Comparison of ENCODE assay signal across 9 cellular contexts in the genomic region with DNA sequence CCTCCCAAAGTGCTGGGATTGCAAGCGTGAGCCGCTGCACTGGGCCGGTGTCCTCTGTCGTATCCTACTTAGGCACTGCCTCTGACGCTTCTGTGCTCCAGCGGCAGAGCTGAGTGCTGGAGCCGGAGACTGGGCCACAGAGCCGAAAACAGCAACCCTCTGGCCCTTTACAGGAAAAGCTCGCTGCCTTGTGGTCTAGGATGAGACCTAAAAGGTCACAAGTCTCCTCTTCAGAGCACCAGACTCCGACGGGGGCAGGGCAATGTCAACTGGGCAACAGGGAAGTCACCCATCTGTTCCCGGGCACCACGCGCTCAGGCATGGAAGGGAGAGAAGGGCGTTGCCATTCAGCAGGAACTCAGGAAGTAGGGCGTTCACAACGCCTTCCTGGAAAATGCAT.
DNase-seq lines count a peak whose midpoint lies in the region; ATAC-seq and TF ChIP-seq lines count a peak whose summit lies in the region.
"Had no signal": no experiment of that assay in that cellular context is flagged by ENCODE, and none has a peak within 500 bp of the region (broad histone marks: within the 10 kb centered on the region; RNA-seq: fewer than 3 reads in every experiment).

No MANE protein-coding gene starts in this region.

- peak overlapping the region; percentile 66 for H4K8ac ChIP-seq in mesenchymal stem cell (ENCODE audit: low read length)

- in situ Hi-C loops in transverse colon (cut with MboI; ENCODE audit: low pct_ligation_motif_present in 1 of 4, low pct_unique_long_range_greater_than_20kb in 1 of 4, low sequenced_read_pairs in 3 of 4) = no loop called here

- H3K23ac ChIP-seq in mesenchymal stem cell (ENCODE audit: low read length in 2 of 2) = no peak overlapping the region

- H3K18ac ChIP-seq in mesenchymal stem cell (ENCODE audit: low read depth in 1 of 2, low read length in 2 of 2) = no peak overlapping the region

- H2AFZ ChIP-seq in mesenchymal stem cell (ENCODE audit: low read depth, low read length) = no peak overlapping the region

- no peaks in the 10 kb centered on the region for H3K27me3 ChIP-seq in colonic mucosa
- H3K27me3 ChIP-seq in mesenchymal stem cell (ENCODE audit: control insufficient read depth in 1 of 2, insufficient read depth in 1 of 2, low read length in 2 of 2) = peaks cover 1 to 12% of the 10 kb centered on the region in 2 experiments
- no peaks in the 10 kb centered on the region for H3K27me3 ChIP-seq in transverse colon
- H3K27me3 ChIP-seq: uterus had no signal

- TF ChIP-seq POLR2A in transverse colon (IDR thresholded peaks at IDR 0.05) = no peak

- no peak overlapping the region for H3K14ac ChIP-seq in mesenchymal stem cell (ENCODE audit: low read length in 2 of 2)

- no peak overlapping the region for H2BK15ac ChIP-seq in mesenchymal stem cell (ENCODE audit: low read depth, poor library complexity, severe bottlenecking)

- peak; percentile 60 for DNase-seq in activated effector memory CD4-positive, alpha-beta T cell treated with anti-CD3 and anti-CD28 coated beads, Interleukin-2, amount 50 U/mL, for 16 hours
- DNase-seq in activated effector memory CD4-positive, alpha-beta T cell treated with Interleukin-2 at 50 U/mL for 16 hours = no peak
- DNase-seq in colonic mucosa (peak; percentile 79), mesenchymal stem cell (no peak), transverse colon (peak; percentile 65), NCI-H1105 (lab: John Stamatoyannopoulos, UW) (no peak), retina (no peak)
- DNase-seq: uterus had no signal

- H3K9me3 ChIP-seq in colonic mucosa = no peaks in the 10 kb centered on the region
- H3K9me3 ChIP-seq in mesenchymal stem cell (ENCODE audit: control insufficient read depth, low read length) = no peaks in the 10 kb centered on the region
- H3K9me3 ChIP-seq in transverse colon = no peaks in the 10 kb centered on the region
- H3K9me3 ChIP-seq: uterus had no signal

- H2BK5ac ChIP-seq in mesenchymal stem cell (ENCODE audit: low read depth, low read length, poor library complexity, severe bottlenecking) = no peak overlapping the region

- no peak overlapping the region for H3K9ac ChIP-seq in colonic mucosa (ENCODE audit: low read depth in 2 of 2, low read length in 2 of 2)
- no peak overlapping the region for H3K9ac ChIP-seq in mesenchymal stem cell (ENCODE audit: low read length)

- H3K4me3 ChIP-seq in colonic mucosa = no peak overlapping the region
- H3K4me3 ChIP-seq in mesenchymal stem cell (ENCODE audit: insufficient read depth in 1 of 2, low read depth in 1 of 2, low read length in 2 of 2) = no peak overlapping the region
- H3K4me3 ChIP-seq in transverse colon = no peak overlapping the region
- H3K4me3 ChIP-seq: uterus had no signal

- intact Hi-C loops in colonic mucosa (cut with DNase I) = no loop called here
- intact Hi-C loops in transverse colon (cut with DNase I; ENCODE audit: low total_unique reads) = no loop called here

- WGBS in mesenchymal stem cell = 71% methylated on average over 17 of the region's 17 CpGs
- WGBS in transverse colon (ENCODE audit: low coverage in 1 of 2), 2 donors = 73 to 83% methylated on average over 3 to 17 of the region's 17 CpGs

- no peaks in the 10 kb centered on the region for H3K79me1 ChIP-seq in mesenchymal stem cell (replicated peaks; ENCODE audit: low read length, poor library complexity, severe bottlenecking)

- H2BK12ac ChIP-seq in mesenchymal stem cell (ENCODE audit: low read length in 2 of 2) = peak overlapping the region in 1 of 2 experiments; percentile 5

- no peak overlapping the region for H3K4me2 ChIP-seq in mesenchymal stem cell (ENCODE audit: low read length, poor library complexity, severe bottlenecking)

- TF ChIP-seq CTCF in colonic mucosa (IDR thresholded peaks at IDR 0.05) (no peak), transverse colon (IDR thresholded peaks at IDR 0.05) (no peak)

- no peak for ATAC-seq in GM19023 (IDR thresholded peaks at IDR 0.05; ENCODE audit: unreplicated experiment)

- no peaks in the 10 kb centered on the region for H3K4me1 ChIP-seq in colonic mucosa
- no peaks in the 10 kb centered on the region for H3K4me1 ChIP-seq in mesenchymal stem cell (ENCODE audit: control insufficient read depth, insufficient read depth, low read depth, low read length)
- peaks cover 0 to 7% (median 4%) of the 10 kb centered on the region in 4 donors for H3K4me1 ChIP-seq in transverse colon
- H3K4me1 ChIP-seq: uterus had no signal

- H3K36me3 ChIP-seq in colonic mucosa = no peaks in the 10 kb centered on the region
- H3K36me3 ChIP-seq in mesenchymal stem cell (ENCODE audit: control insufficient read depth in 1 of 2, insufficient read depth in 2 of 2, low read depth in 1 of 2, low read length in 2 of 2) = no peaks in the 10 kb centered on the region
- H3K36me3 ChIP-seq in transverse colon = no peaks in the 10 kb centered on the region
- H3K36me3 ChIP-seq: uterus had no signal

- no peak overlapping the region for H2AK5ac ChIP-seq in mesenchymal stem cell (ENCODE audit: low read length, severe bottlenecking)

- H2BK120ac ChIP-seq in mesenchymal stem cell (ENCODE audit: low read depth, low read length) = no peak overlapping the region

- H3K4ac ChIP-seq in mesenchymal stem cell (ENCODE audit: low read depth in 1 of 2, low read length in 2 of 2) = no peak overlapping the region

- peak overlapping the region; percentile 43 for H4K91ac ChIP-seq in mesenchymal stem cell (ENCODE audit: low read length)

- peak; percentile 37 for TF ChIP-seq EP300 in transverse colon (IDR thresholded peaks at IDR 0.05; ENCODE audit: low read depth)

- H3K27ac ChIP-seq in colonic mucosa = no peak overlapping the region
- H3K27ac ChIP-seq in mesenchymal stem cell (ENCODE audit: low read length, poor library complexity, severe bottlenecking) = no peak overlapping the region
- H3K27ac ChIP-seq in transverse colon = peak overlapping the region; percentile 33 to 61 (median 34)
- H3K27ac ChIP-seq: uterus had no signal

Comparison
In these comparisons a context has a peak if more than half of its experiments do, and no peak if none do; other contexts are left out.
1. DNase-seq: peak in activated effector memory CD4-positive, alpha-beta T cell treated with anti-CD3 and anti-CD28 coated beads, Interleukin-2, amount 50 U/mL, for 16 hours (single experiment), colonic mucosa (single experiment) and transverse colon (single experiment); none in activated effector memory CD4-positive, alpha-beta T cell treated with Interleukin-2 at 50 U/mL for 16 hours (single experiment), mesenchymal stem cell (single experiment), NCI-H1105 (single experiment) and retina (single experiment).
2. H3K27ac ChIP-seq: peak in transverse colon (4 of 4); none in colonic mucosa (single experiment) and mesenchymal stem cell (single experiment).